Comparison of ENCODE assay signal across 13 cellular contexts in the genomic region with DNA sequence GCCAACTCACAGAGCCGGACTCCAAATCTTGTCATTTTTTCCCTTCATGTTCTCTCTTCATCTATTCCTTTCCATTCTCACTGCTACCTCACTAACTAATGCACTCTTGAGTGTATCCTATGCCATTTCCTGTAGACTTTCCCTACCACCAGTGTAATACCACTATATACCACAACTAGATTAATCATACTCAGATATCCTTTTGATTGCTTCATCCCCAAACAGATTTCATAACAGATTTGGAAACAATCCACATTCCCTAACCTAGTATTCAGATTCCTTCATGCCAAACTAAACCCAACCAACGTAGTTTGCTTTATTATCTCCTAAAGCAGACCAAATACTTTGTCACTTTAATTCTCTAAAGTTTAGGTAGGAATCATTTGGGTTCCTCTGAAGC. TPM values are rescaled to one million over a fixed set of nuclear protein-coding genes. Genes with fewer than 3 reads are reported as not detected.
A peak's percentile ranks its signal among the peaks of the same experiment; 100 is the strongest.
DNase-seq lines count a peak whose midpoint lies in the region; ATAC-seq and TF ChIP-seq lines count a peak whose summit lies in the region.
"Had no signal": no experiment of that assay in that cellular context is flagged by ENCODE, and none has a peak within 500 bp of the region (broad histone marks: within the 10 kb centered on the region; RNA-seq: fewer than 3 reads in every experiment).

No MANE protein-coding gene starts in this region.

- H3K36me3 ChIP-seq in A673 (ENCODE audit: insufficient read depth, low read length, poor library complexity, severe bottlenecking) (no peaks in the 10 kb centered on the region), mammary epithelial cell (ENCODE audit: insufficient read depth, low read length) (no peaks in the 10 kb centered on the region), lower lobe of right lung (no peaks in the 10 kb centered on the region)

- no peak for ATAC-seq in lower lobe of right lung
- no peak for ATAC-seq in stimulated activated naive CD8-positive, alpha-beta T cell treated with anti-CD3 and anti-CD28 coated beads, Interleukin-15, Interleukin-2, amounts not matched to agents 100 U/mL and 50 U/mL, for 24 hours
- ATAC-seq: CD8-positive, alpha-beta T cell had no signal

- no peak for TF ChIP-seq EP300 in Ishikawa (IDR thresholded peaks at IDR 0.05; ENCODE audit: borderline replicate concordance)

- DNase-seq in A673 (ENCODE audit: low spot score) (peak; percentile 52), mammary epithelial cell (peak; percentile 91), lower lobe of right lung (no peak), C1 segment of cervical spinal cord (lab: John Stamatoyannopoulos, UW) (no peak), NCI-H82 treated with DMSO at 0.1 percent for 48 hours (lab: John Stamatoyannopoulos, UW; ENCODE audit: unreplicated experiment) (no peak)
- no peak for DNase-seq in activated CD4-positive, CD25-positive, alpha-beta regulatory T cell treated with anti-CD3 and anti-CD28 coated beads, Interleukin-2, amount 50 U/mL, for 72 hours
- DNase-seq in stimulated activated naive CD8-positive, alpha-beta T cell treated with anti-CD3 and anti-CD28 coated beads, Interleukin-15, Interleukin-2, amounts not matched to agents 100 U/mL and 50 U/mL, for 24 hours: no peak
- DNase-seq: activated B cell treated with CpG ODN at 0.5 μM for 24 hours; activated naive CD8-positive, alpha-beta T cell treated with anti-CD3 and anti-CD28 coated beads, Interleukin-2, amount 10 ng/mL, durations not matched to agents 7 days and 5 days; CD8-positive, alpha-beta T cell; NCI-H526 had no signal

- dilution Hi-C loops in mammary epithelial cell (cut with HindIII; ENCODE audit: low sequenced_read_pairs): no loop called here

- H3K27me3 ChIP-seq in A673 (replicated peaks; ENCODE audit: insufficient read depth, low read depth, low read length, poor library complexity) (no peaks in the 10 kb centered on the region), mammary epithelial cell (ENCODE audit: insufficient read depth, low read length) (no peaks in the 10 kb centered on the region), lower lobe of right lung (ENCODE audit: low read depth) (no peaks in the 10 kb centered on the region)

- H3K4me3 ChIP-seq in A673 (ENCODE audit: low read depth, low read length, poor library complexity, severe bottlenecking): no peak overlapping the region
- no peak overlapping the region for H3K4me3 ChIP-seq in mammary epithelial cell (replicated peaks in 1 of 3; ENCODE audit: insufficient read depth in 1 of 3, low read depth in 2 of 3, low read length in 3 of 3)
- no peak overlapping the region for H3K4me3 ChIP-seq in lower lobe of right lung

- H2AFZ ChIP-seq in mammary epithelial cell (ENCODE audit: low read depth, low read length): no peak overlapping the region
- H2AFZ ChIP-seq: parathyroid adenoma had no signal

- H4K20me1 ChIP-seq in mammary epithelial cell (ENCODE audit: insufficient read depth, low read length): no peaks in the 10 kb centered on the region

- no peak overlapping the region for H3K9ac ChIP-seq in mammary epithelial cell (ENCODE audit: insufficient read depth, low read length)
- H3K9ac ChIP-seq: parathyroid adenoma had no signal

- no peak for TF ChIP-seq RAD21 in Ishikawa (IDR thresholded peaks at IDR 0.05; ENCODE audit: low read depth)

- peak; percentile 25; the same call in 1 of the 2 replicates for TF ChIP-seq CTCF in A673 (conservative IDR thresholded peaks at IDR 0.05; ENCODE audit: low read depth, low read length)
- peak; percentile 29 to 33 for TF ChIP-seq CTCF in mammary epithelial cell (conservative IDR thresholded peaks at IDR 0.05 in 1 of 2, IDR thresholded peaks at IDR 0.05 in 1 of 2; ENCODE audit: extremely low read depth in 1 of 2, insufficient read depth in 1 of 2, low read depth in 1 of 2, low read length in 2 of 2)
- TF ChIP-seq CTCF in lower lobe of right lung (IDR thresholded peaks at IDR 0.05): peak; percentile 20

- POLR2A ChIA-PET in A673 (lab: Charles Lee; ENCODE audit: low non-redundant PET): no interaction called here

- in situ Hi-C loops in mammary epithelial cell (cut with MboI; ENCODE audit: low sequenced_read_pairs in 2 of 2): loop anchor here in 1 of 2 donors (25.0 kb wide), 1 partner anchor 101 kb away; no protein-coding TSS in a partner anchor

- H3K4me2 ChIP-seq in mammary epithelial cell (ENCODE audit: insufficient read depth, low read depth, low read length): peak overlapping the region; percentile 47

- H3K9me3 ChIP-seq in A673 (ENCODE audit: low read depth, low read length, poor library complexity, severe bottlenecking) (no peaks in the 10 kb centered on the region), mammary epithelial cell (replicated peaks; ENCODE audit: insufficient read depth, low read length) (no peaks in the 10 kb centered on the region), lower lobe of right lung (no peaks in the 10 kb centered on the region)

- intact Hi-C loops in A673 (cut with micrococcal nuclease; ENCODE audit: unreplicated experiment): no loop called here
- intact Hi-C loops in mammary epithelial cell (cut with micrococcal nuclease): no loop called here
- intact Hi-C loops in lower lobe of right lung (cut with DNase I): no loop called here

- H3K79me2 ChIP-seq in mammary epithelial cell (ENCODE audit: insufficient read depth, low read length): peaks cover 24% of the 10 kb centered on the region
- H3K79me2 ChIP-seq: parathyroid adenoma had no signal

- BruUV-seq in A673 (replicated peaks; lab: Mats Ljungman, UMichigan) (no TSS peak), mammary epithelial cell (replicated peaks; lab: Mats Ljungman, UMichigan) (no TSS peak)

- WGBS in mammary epithelial cell (ENCODE audit: low coverage, missing lambda C conversion rate): 0% methylated on average over 2 of the region's 2 CpGs

- CTCF ChIA-PET in A673 (lab: Charles Lee) (no interaction called here), mammary epithelial cell (lab: Charles Lee; ENCODE audit: low non-redundant PET) (no interaction called here)

- H3K4me1 ChIP-seq in A673 (ENCODE audit: insufficient read depth, low read length, poor library complexity, severe bottlenecking) (peaks cover 23% of the 10 kb centered on the region), mammary epithelial cell (ENCODE audit: insufficient read depth, low read length) (peaks cover 47% of the 10 kb centered on the region), lower lobe of right lung (peaks cover 21% of the 10 kb centered on the region)

- H3K27ac ChIP-seq in A673 (ENCODE audit: low read depth, low read length, poor library complexity, severe bottlenecking) (no peak overlapping the region), mammary epithelial cell (ENCODE audit: insufficient read depth, low read depth, low read length) (peak overlapping the region; percentile 37), lower lobe of right lung (no peak overlapping the region)
- H3K27ac ChIP-seq: parathyroid adenoma had no signal

TF ChIP-seq in Ishikawa, 13 proteins besides CTCF, POLR2A, EP300 and RAD21:
- 0 out of 2 replicates have a peak, but pooled peaks have one; percentile 13 for TF ChIP-seq CEBPB (IDR thresholded peaks at IDR 0.05)
- TF ChIP-seq TAF1 (IDR thresholded peaks at IDR 0.05; ENCODE audit: low read depth): no peak

RNA-seq across cellular contexts. Expression of gene PLOD2, which starts 2.6 kb away (rescaled TPM):
- total RNA-seq in A673 (2021) (34.6 and 35.2 TPM in 2 replicates), mammary epithelial cell (100 to 1,000 TPM in 1 of 2 donors, 10 to 100 TPM in 1; 42.1 to 112 TPM), lower lobe of right lung (17.9 TPM)
- 19.6 TPM for polyA plus RNA-seq in mammary epithelial cell
- polyA minus RNA-seq in mammary epithelial cell: 38.8 TPM
- total RNA-seq: activated B cell treated with CpG ODN at 0.5 μM for 24 hours; CD8-positive, alpha-beta T cell had no signal

Comparison
In these comparisons a context has a peak if more than half of its experiments do, and no peak if none do; other contexts are left out.
1. DNase-seq: peak in A673 (single experiment) and mammary epithelial cell (single experiment); none in lower lobe of right lung (single experiment), C1 segment of cervical spinal cord (0 of 14), NCI-H82 treated with DMSO at 0.1 percent for 48 hours (single experiment), activated CD4-positive, CD25-positive, alpha-beta regulatory T cell treated with anti-CD3 and anti-CD28 coated beads, Interleukin-2, amount 50 U/mL, for 72 hours (single experiment) and stimulated activated naive CD8-positive, alpha-beta T cell treated with anti-CD3 and anti-CD28 coated beads, Interleukin-15, Interleukin-2, amounts not matched to agents 100 U/mL and 50 U/mL, for 24 hours (single experiment).
2. Peak in every context shown above with its lines, with median percentiles within 50 percentile points of each other: CTCF ChIP-seq.